10 cellular contexts compared by ENCODE assay signal in the genomic region with DNA sequence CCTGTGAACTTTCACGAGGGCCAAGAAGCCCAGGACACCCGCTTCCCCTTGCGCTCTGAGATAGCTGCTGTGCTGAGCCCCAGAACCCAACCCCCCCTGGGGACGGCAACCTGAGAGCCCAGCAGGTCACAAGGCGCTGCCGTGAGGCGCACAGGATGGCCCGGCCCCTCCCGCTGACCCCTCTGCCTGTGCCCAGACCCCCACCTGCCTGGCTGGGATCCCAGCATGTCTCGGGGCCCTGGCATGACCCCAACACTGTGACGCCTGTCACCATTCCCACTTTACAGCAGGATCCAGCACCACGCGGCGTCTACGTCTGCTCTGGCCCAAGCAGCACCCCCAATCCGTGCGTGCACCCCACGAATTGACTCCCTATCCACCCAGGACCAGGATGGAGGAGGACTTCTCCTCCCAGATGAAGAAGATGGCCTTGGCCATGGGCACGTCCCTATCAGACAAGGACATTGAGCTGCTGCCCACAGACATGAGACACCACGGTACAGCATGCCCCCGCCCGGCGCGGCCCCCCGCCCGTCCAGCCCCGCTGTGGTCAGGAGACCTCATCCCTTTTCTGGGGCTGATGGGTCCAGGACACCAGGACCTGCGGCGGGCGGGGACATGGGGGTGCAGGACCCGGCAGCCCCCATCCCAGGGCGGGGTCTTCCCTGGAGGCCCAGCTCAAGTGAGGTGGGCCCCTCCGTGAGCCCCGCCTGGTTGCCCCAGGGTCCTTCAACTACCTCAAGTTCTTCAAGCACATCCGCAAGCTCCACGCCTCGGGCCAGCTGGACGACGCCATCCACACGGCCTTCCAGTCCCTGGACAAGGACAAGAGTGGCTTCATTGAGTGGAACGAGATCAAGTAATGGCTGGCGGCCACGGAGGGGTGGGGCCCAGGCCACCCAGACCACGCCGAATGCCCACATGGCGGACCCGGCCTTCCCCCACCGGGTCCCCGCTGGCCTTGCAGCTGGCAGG. TPM values are rescaled to one million over a fixed set of nuclear protein-coding genes. Genes with fewer than 3 reads are reported as not detected.
"Had no signal": no experiment of that assay in that cellular context is flagged by ENCODE, and none has a peak within 500 bp of the region (broad histone marks: within the 10 kb centered on the region; RNA-seq: fewer than 3 reads in every experiment).

No MANE protein-coding gene starts in this region.

- H3K27ac ChIP-seq: GM23248, HL-60 had no signal

- DNase-seq: GM23248, GOT3, H7, HFFc6 had no signal

- H2AFZ ChIP-seq: GM23248 had no signal

- ATAC-seq: HCT116 had no signal

- H3K4me1 ChIP-seq: HAP-1 had no signal

- H3K9ac ChIP-seq: GM23248 had no signal

- H3K36me3 ChIP-seq: HAP-1 had no signal

- H3K9me3 ChIP-seq: HAP-1 had no signal

- H3K4me3 ChIP-seq: GM23248, HAP-1 had no signal

RNA-seq across cellular contexts. Expression of a gene that starts 15.8 kb away (rescaled TPM):
- total RNA-seq: GM23248, H4, H7, HFFc6, HT1080 had no signal
- polyA plus RNA-seq: GM23248, IgD-negative memory B cell had no signal
